ENCODE assay signal across 1 cellular context in the genomic region with DNA sequence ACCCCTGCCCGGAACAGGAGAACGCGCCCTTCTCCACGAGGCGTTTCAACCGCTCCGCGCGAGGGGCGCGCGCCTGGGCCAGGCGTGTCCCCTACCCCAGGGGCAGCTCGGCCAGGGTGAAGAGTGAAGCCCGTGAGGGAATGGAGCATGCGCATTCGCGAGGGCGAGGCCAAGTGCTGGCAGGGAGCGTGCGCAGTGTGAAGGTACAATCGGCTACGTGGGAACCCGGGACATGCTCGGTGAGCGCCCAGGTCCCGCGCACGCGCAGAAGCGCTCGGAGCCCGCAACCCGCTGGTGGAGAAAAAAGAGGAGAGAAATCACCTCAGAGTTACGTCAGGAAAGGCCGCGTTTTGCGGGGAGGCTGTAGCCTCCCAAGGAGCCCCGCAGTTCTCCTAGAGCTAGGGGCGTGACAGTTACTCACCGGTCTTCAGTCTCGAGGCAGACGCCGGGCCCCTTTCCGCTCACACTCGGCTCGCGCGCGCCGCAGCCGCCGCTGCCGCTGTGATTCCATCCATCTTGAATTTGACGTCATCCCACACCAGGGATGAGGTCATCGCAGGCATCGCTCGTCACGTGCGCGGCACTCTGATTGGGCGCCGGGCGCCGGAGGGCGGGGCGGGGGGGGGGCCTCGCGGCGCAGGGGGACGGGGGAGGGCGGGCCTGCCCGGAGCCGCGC.
A peak's percentile ranks its signal among the peaks of the same experiment; 100 is the strongest.
TF ChIP-seq lines count a peak whose summit lies in the region.

Gene ZBTB21, minus strand, starts transcription at position 530 of the 676 bp plus-strand sequence. CDS start 16,265 bp downstream, outside the sequence.

TF ChIP-seq in HepG2, 621 proteins besides CTCF, POLR2A, EP300 and RAD21 (continued from another document and continues in another):
- TF ChIP-seq, protein P1, sequence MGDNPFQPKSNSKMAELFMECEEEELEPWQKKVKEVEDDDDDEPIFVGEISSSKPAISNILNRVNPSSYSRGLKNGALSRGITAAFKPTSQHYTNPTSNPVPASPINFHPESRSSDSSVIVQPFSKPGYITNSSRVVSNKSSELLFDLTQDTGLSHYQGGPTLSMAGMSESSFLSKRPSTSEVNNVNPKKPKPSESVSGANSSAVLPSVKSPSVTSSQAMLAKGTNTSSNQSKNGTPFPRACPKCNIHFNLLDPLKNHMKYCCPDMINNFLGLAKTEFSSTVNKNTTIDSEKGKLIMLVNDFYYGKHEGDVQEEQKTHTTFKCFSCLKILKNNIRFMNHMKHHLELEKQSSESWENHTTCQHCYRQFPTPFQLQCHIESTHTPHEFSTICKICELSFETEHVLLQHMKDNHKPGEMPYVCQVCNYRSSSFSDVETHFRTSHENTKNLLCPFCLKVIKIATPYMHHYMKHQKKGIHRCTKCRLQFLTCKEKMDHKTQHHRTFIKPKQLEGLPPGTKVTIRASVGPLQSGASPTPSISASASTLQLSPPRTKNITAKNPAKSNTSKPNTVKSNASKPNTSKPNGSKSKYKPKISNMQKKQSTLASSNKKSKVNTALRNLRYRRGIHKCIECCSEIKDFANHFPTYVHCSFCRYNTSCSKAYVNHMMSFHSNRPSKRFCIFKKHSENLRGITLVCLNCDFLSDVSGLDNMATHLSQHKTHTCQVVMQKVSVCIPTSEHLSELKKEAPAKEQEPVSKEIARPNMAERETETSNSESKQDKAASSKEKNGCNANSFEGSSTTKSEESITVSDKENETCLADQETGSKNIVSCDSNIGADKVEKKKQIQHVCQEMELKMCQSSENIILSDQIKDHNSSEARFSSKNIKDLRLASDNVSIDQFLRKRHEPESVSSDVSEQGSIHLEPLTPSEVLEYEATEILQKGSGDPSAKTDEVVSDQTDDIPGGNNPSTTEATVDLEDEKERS (CRISPR knock-in tag; IDR thresholded peaks at IDR 0.05) = peak; percentile 59; the same call in 1 of the 2 replicates
- TF ChIP-seq SRSF1 (optimal IDR thresholded peaks at IDR 0.05; ENCODE audit: low read depth, low read length) = peak; percentile 31
- no peak for TF ChIP-seq ZNF17 (CRISPR knock-in tag; IDR thresholded peaks at IDR 0.05)
- no peak for TF ChIP-seq ZNF740 (CRISPR knock-in tag; IDR thresholded peaks at IDR 0.05)
- TF ChIP-seq, protein P2, sequence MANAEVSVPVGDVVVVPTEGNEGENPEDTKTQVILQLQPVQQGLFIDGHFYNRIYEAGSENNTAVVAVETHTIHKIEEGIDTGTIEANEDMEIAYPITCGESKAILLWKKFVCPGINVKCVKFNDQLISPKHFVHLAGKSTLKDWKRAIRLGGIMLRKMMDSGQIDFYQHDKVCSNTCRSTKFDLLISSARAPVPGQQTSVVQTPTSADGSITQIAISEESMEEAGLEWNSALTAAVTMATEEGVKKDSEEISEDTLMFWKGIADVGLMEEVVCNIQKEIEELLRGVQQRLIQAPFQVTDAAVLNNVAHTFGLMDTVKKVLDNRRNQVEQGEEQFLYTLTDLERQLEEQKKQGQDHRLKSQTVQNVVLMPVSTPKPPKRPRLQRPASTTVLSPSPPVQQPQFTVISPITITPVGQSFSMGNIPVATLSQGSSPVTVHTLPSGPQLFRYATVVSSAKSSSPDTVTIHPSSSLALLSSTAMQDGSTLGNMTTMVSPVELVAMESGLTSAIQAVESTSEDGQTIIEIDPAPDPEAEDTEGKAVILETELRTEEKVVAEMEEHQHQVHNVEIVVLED (CRISPR knock-in tag; IDR thresholded peaks at IDR 0.05; ENCODE audit: borderline replicate concordance) = peak; percentile 65; the same call in 1 of the 2 replicates
- TF ChIP-seq SP2 (CRISPR knock-in tag; IDR thresholded peaks at IDR 0.05) = peak; percentile 52; the same call in 1 of the 2 replicates
- TF ChIP-seq KDM2A (CRISPR knock-in tag; IDR thresholded peaks at IDR 0.05; ENCODE audit: borderline replicate concordance, low read depth) = peak; percentile 83
- TF ChIP-seq ZNF510 (CRISPR knock-in tag; IDR thresholded peaks at IDR 0.05; ENCODE audit: low read depth) = no peak
- TF ChIP-seq ZNF180 (CRISPR knock-in tag; IDR thresholded peaks at IDR 0.05; ENCODE audit: borderline replicate concordance, low read depth) = no peak
- TF ChIP-seq GFI1 (CRISPR knock-in tag; IDR thresholded peaks at IDR 0.05; ENCODE audit: borderline replicate concordance) = 0 out of 2 replicates have a peak, but pooled peaks have one; percentile 58
- TF ChIP-seq KDM4B (CRISPR knock-in tag; IDR thresholded peaks at IDR 0.05) = no peak
- no peak for TF ChIP-seq ZNF205 (CRISPR knock-in tag; IDR thresholded peaks at IDR 0.05)
- 0 out of 2 replicates have a peak, but pooled peaks have one; percentile 37 for TF ChIP-seq TP53 (CRISPR knock-in tag; conservative IDR thresholded peaks at IDR 0.05)
- TF ChIP-seq ZBTB14 (CRISPR knock-in tag; IDR thresholded peaks at IDR 0.05) = peak; percentile 63
- TF ChIP-seq BRF2 (CRISPR knock-in tag; IDR thresholded peaks at IDR 0.05) = no peak
- no peak for TF ChIP-seq ZNF354B (CRISPR knock-in tag; IDR thresholded peaks at IDR 0.05)
- no peak for TF ChIP-seq ZNF761 (CRISPR knock-in tag; conservative IDR thresholded peaks at IDR 0.05)
- no peak for TF ChIP-seq ELF1 (CRISPR knock-in tag; IDR thresholded peaks at IDR 0.05)
- 0 out of 2 replicates have a peak, but pooled peaks have one; percentile 68 for TF ChIP-seq ETS1 (CRISPR knock-in tag; IDR thresholded peaks at IDR 0.05)
- peak; percentile 26; the same call in 1 of the 2 replicates for TF ChIP-seq FOXJ3 (CRISPR knock-in tag; IDR thresholded peaks at IDR 0.05; ENCODE audit: borderline replicate concordance)
- no peak for TF ChIP-seq CSRNP1 (CRISPR knock-in tag; IDR thresholded peaks at IDR 0.05)
- TF ChIP-seq, protein P3, sequence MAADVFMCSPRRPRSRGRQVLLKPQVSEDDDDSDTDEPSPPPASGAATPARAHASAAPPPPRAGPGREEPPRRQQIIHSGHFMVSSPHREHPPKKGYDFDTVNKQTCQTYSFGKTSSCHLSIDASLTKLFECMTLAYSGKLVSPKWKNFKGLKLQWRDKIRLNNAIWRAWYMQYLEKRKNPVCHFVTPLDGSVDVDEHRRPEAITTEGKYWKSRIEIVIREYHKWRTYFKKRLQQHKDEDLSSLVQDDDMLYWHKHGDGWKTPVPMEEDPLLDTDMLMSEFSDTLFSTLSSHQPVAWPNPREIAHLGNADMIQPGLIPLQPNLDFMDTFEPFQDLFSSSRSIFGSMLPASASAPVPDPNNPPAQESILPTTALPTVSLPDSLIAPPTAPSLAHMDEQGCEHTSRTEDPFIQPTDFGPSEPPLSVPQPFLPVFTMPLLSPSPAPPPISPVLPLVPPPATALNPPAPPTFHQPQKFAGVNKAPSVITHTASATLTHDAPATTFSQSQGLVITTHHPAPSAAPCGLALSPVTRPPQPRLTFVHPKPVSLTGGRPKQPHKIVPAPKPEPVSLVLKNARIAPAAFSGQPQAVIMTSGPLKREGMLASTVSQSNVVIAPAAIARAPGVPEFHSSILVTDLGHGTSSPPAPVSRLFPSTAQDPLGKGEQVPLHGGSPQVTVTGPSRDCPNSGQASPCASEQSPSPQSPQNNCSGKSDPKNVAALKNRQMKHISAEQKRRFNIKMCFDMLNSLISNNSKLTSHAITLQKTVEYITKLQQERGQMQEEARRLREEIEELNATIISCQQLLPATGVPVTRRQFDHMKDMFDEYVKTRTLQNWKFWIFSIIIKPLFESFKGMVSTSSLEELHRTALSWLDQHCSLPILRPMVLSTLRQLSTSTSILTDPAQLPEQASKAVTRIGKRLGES (CRISPR knock-in tag; IDR thresholded peaks at IDR 0.05; ENCODE audit: borderline replicate concordance) = no peak; the same call in 1 of the 2 replicates
- TF ChIP-seq MAFF (IDR thresholded peaks at IDR 0.05; ENCODE audit: low read depth, low read length) = no peak
- TF ChIP-seq ZNF138 (CRISPR knock-in tag; IDR thresholded peaks at IDR 0.05; ENCODE audit: low read depth) = 0 out of 2 replicates have a peak, but pooled peaks have one; percentile 53
- no peak for TF ChIP-seq EZH2 (conservative IDR thresholded peaks at IDR 0.05; ENCODE audit: low read depth, low read length)
- peak; percentile 59 for TF ChIP-seq KAT8 (CRISPR knock-in tag; IDR thresholded peaks at IDR 0.05)
- TF ChIP-seq, protein P4, sequence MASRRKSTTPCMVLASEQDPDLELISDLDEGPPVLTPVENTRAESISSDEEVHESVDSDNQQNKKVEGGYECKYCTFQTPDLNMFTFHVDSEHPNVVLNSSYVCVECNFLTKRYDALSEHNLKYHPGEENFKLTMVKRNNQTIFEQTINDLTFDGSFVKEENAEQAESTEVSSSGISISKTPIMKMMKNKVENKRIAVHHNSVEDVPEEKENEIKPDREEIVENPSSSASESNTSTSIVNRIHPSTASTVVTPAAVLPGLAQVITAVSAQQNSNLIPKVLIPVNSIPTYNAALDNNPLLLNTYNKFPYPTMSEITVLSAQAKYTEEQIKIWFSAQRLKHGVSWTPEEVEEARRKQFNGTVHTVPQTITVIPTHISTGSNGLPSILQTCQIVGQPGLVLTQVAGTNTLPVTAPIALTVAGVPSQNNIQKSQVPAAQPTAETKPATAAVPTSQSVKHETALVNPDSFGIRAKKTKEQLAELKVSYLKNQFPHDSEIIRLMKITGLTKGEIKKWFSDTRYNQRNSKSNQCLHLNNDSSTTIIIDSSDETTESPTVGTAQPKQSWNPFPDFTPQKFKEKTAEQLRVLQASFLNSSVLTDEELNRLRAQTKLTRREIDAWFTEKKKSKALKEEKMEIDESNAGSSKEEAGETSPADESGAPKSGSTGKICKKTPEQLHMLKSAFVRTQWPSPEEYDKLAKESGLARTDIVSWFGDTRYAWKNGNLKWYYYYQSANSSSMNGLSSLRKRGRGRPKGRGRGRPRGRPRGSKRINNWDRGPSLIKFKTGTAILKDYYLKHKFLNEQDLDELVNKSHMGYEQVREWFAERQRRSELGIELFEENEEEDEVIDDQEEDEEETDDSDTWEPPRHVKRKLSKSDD (CRISPR knock-in tag; IDR thresholded peaks at IDR 0.05; ENCODE audit: low read depth) = peak; percentile 100
- no peak for TF ChIP-seq RBM22 (optimal IDR thresholded peaks at IDR 0.05; ENCODE audit: low read length)
- TF ChIP-seq SIN3A (IDR thresholded peaks at IDR 0.05; ENCODE audit: borderline replicate concordance, low read depth, low read length) = peak; percentile 25; the same call in 1 of the 2 replicates
- no peak; the same call in 1 of the 2 replicates for TF ChIP-seq CHD2 (IDR thresholded peaks at IDR 0.05; ENCODE audit: low read depth, low read length)
- no peak for TF ChIP-seq ZFAT (CRISPR knock-in tag; conservative IDR thresholded peaks at IDR 0.05)
- TF ChIP-seq ZNF619 (CRISPR knock-in tag; IDR thresholded peaks at IDR 0.05) = 0 out of 2 replicates have a peak, but pooled peaks have one; percentile 17
- TF ChIP-seq MTA3 (CRISPR knock-in tag; IDR thresholded peaks at IDR 0.05) = no peak
- TF ChIP-seq MXD1 (CRISPR knock-in tag; IDR thresholded peaks at IDR 0.05) = peak; percentile 48; the same call in 1 of the 2 replicates
- TF ChIP-seq ZNF484 (CRISPR knock-in tag; IDR thresholded peaks at IDR 0.05; ENCODE audit: borderline replicate concordance, low read depth) = 0 out of 2 replicates have a peak, but pooled peaks have one; percentile 38
- no peak for TF ChIP-seq ZNF674 (CRISPR knock-in tag; IDR thresholded peaks at IDR 0.05; ENCODE audit: low read depth)
- TF ChIP-seq ZFP41 (CRISPR knock-in tag; IDR thresholded peaks at IDR 0.05; ENCODE audit: borderline replicate concordance) = no peak
